1 cellular context compared by ENCODE assay signal in the genomic region with DNA sequence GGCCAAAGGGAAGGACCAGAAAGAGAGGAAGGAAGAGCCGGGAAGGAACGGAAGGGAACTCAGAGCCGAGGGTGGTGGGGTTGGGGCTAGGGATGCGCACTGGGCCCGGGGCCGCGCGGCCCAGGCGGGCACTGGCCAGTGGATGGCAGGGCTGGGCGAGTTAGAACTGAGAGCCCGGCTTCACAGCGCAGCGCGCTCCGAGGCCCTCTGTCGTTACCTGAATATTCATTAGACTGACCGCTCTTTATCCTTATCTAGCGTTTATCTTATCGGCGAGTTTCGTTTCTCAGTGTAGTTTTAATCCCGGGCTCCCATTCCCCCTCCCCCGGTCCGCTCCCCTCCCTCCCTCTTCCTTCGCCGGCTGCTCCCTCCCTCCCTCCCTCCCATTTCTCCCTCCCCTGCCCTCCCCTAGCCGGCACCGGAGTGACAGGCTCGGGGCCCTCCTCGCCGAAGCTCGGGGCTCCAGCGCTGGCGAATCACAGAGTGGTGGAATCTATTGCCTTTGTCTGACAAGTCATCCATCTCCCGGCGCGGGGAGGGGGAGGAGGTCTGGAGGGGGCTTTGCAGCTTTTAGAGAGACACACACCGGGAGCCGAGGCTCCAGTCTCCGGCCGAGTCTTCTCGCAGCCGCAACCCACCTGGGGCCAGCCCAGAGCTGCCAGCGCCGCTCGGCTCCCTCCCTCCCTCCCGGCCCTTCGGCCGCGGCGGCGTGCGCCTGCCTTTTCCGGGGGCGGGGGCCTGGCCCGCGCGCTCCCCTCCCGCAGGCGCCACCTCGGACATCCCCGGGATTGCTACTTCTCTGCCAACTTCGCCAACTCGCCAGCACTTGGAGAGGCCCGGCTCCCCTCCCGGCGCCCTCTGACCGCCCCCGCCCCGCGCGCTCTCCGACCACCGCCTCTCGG.
TF ChIP-seq lines count a peak whose summit lies in the region.

A gene (plus strand): TSS at position 603 of the 902 bp plus-strand sequence. CDS start 679 bp downstream, outside the sequence.

TF ChIP-seq in HEK293, 187 proteins besides CTCF, POLR2A, EP300 and RAD21 (continued from another document):
- TF ChIP-seq, protein P1, sequence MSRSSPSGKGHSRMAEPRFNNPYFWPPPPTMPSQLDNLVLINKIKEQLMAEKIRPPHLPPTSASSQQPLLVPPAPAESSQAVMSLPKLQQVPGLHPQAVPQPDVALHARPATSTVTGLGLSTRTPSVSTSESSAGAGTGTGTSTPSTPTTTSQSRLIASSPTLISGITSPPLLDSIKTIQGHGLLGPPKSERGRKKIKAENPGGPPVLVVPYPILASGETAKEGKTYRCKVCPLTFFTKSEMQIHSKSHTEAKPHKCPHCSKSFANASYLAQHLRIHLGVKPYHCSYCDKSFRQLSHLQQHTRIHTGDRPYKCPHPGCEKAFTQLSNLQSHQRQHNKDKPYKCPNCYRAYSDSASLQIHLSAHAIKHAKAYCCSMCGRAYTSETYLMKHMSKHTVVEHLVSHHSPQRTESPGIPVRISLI (tag by site-specific recombination; IDR thresholded peaks at IDR 0.05) = no peak
- TF ChIP-seq ZNF214 (tag by site-specific recombination; IDR thresholded peaks at IDR 0.05; ENCODE audit: borderline replicate concordance) (no peak), SCRT2 (tag by site-specific recombination; IDR thresholded peaks at IDR 0.05) (no peak), FEZF1 (tag by site-specific recombination; IDR thresholded peaks at IDR 0.05) (no peak), ZNF138 (tag by site-specific recombination; IDR thresholded peaks at IDR 0.05; ENCODE audit: borderline replicate concordance) (no peak), TCF7L2 (IDR thresholded peaks at IDR 0.05; ENCODE audit: borderline replicate concordance, low read depth, low read length) (no peak), ZNF621 (tag by site-specific recombination; IDR thresholded peaks at IDR 0.05) (no peak), ZNF473 (tag by site-specific recombination; IDR thresholded peaks at IDR 0.05) (no peak), ZNF677 (tag by site-specific recombination; IDR thresholded peaks at IDR 0.05) (no peak), ZNF248 (tag by site-specific recombination; IDR thresholded peaks at IDR 0.05) (no peak), GLIS2 (tag by site-specific recombination; IDR thresholded peaks at IDR 0.05) (peak; percentile 39; the same call in 1 of the 2 replicates), ZNF354C (tag by site-specific recombination; IDR thresholded peaks at IDR 0.05; ENCODE audit: borderline replicate concordance, low read depth) (no peak), ZNF596 (tag by site-specific recombination; IDR thresholded peaks at IDR 0.05) (0 out of 2 replicates have a peak, but pooled peaks have one; percentile 13), ZNF239 (tag by site-specific recombination; IDR thresholded peaks at IDR 0.05) (no peak)
- TF ChIP-seq, protein P2, sequence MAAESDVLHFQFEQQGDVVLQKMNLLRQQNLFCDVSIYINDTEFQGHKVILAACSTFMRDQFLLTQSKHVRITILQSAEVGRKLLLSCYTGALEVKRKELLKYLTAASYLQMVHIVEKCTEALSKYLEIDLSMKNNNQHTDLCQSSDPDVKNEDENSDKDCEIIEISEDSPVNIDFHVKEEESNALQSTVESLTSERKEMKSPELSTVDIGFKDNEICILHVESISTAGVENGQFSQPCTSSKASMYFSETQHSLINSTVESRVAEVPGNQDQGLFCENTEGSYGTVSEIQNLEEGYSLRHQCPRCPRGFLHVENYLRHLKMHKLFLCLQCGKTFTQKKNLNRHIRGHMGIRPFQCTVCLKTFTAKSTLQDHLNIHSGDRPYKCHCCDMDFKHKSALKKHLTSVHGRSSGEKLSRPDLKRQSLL (tag by site-specific recombination; IDR thresholded peaks at IDR 0.05) = peak; percentile 83
